ENCODE assay signal across 10 cellular contexts in genomic region chr3:175338775-175339535, GRCh38.
DNase-seq lines count a peak whose midpoint lies in the region; ATAC-seq and TF ChIP-seq lines count a peak whose summit lies in the region.
"Had no signal": no experiment of that assay in that cellular context is flagged by ENCODE, and none has a peak within 500 bp of the region (broad histone marks: within the 10 kb centered on the region; RNA-seq: fewer than 3 reads in every experiment).

No MANE protein-coding gene starts in this region.

- H3K4me1 Mint-ChIP-seq in naive thymus-derived CD8-positive, alpha-beta T cell: no peaks in the 10 kb centered on the region

- peaks cover 0 to 7% (median 0%) of the 10 kb centered on the region in 9 donors for H3K9me3 Mint-ChIP-seq in naive thymus-derived CD8-positive, alpha-beta T cell

- intact Hi-C loops in left lung (cut with DNase I): no loop called here

- peak overlapping the region in 1 of 2 donors; percentile 42 for H3K27ac ChIP-seq in left lung
- H3K27ac ChIP-seq: esophagus squamous epithelium, parathyroid adenoma had no signal

- H3K36me3 Mint-ChIP-seq in naive thymus-derived CD8-positive, alpha-beta T cell: no peaks in the 10 kb centered on the region

- peak; percentile 86 for DNase-seq in A172 (ENCODE audit: low spot score)
- DNase-seq in HFF-Myc (ENCODE audit: extremely low read depth, low read depth): peak; percentile 41
- peak; percentile 77 for DNase-seq in astrocyte of the spinal cord (ENCODE audit: low read depth, low spot score)
- peak in 1 of 2 donors; percentile 69 for DNase-seq in left lung
- no peak for DNase-seq in KBM-7
- no peak for DNase-seq in NCI-H82 (lab: John Stamatoyannopoulos, UW)
- DNase-seq in naive thymus-derived CD8-positive, alpha-beta T cell: no peak
- DNase-seq: esophagus squamous epithelium had no signal

- in situ Hi-C loops in astrocyte of the spinal cord (cut with HindIII; ENCODE audit: low sequenced_read_pairs): no loop called here
- in situ Hi-C loops in KBM-7 (cut with MboI; ENCODE audit: low pct_unique_long_range_greater_than_20kb, low sequenced_read_pairs): no loop called here

- no peak overlapping the region for H3K4me3 ChIP-seq in HFF-Myc (replicated peaks; ENCODE audit: low read depth, low read length)
- H3K4me3 ChIP-seq in astrocyte of the spinal cord (ENCODE audit: low read depth, low read length): no peak overlapping the region
- no peak overlapping the region for H3K4me3 ChIP-seq in left lung

- H3K9me3 ChIP-seq in left lung: no peaks in the 10 kb centered on the region
- H3K9me3 ChIP-seq: esophagus squamous epithelium had no signal

- H3K4me3 Mint-ChIP-seq in naive thymus-derived CD8-positive, alpha-beta T cell: no peak overlapping the region

- TF ChIP-seq CTCF in HFF-Myc (IDR thresholded peaks at IDR 0.05; ENCODE audit: low read depth, low read length, missing control alignments) (no peak), astrocyte of the spinal cord (IDR thresholded peaks at IDR 0.05; ENCODE audit: low read depth, low read length) (no peak), left lung (IDR thresholded peaks at IDR 0.05) (no peak)

- POLR2A ChIA-PET in naive thymus-derived CD8-positive, alpha-beta T cell (lab: Charles Lee): no interaction called here

- H3K27ac Mint-ChIP-seq in naive thymus-derived CD8-positive, alpha-beta T cell: no peak overlapping the region

- no peaks in the 10 kb centered on the region for H3K27me3 ChIP-seq in left lung
- H3K27me3 ChIP-seq: esophagus squamous epithelium had no signal

- peak; percentile 94 for ATAC-seq in left lung
- ATAC-seq in GM18498 (IDR thresholded peaks at IDR 0.05; ENCODE audit: unreplicated experiment): no peak
- no peak for ATAC-seq in naive thymus-derived CD8-positive, alpha-beta T cell

- H3K4me1 ChIP-seq in left lung: no peaks in the 10 kb centered on the region
- H3K4me1 ChIP-seq: parathyroid adenoma had no signal

- no peaks in the 10 kb centered on the region for H3K36me3 ChIP-seq in left lung
- H3K36me3 ChIP-seq: esophagus squamous epithelium had no signal

- no peaks in the 10 kb centered on the region for H3K27me3 Mint-ChIP-seq in naive thymus-derived CD8-positive, alpha-beta T cell

Comparison
In these comparisons a context has a peak if more than half of its experiments do, and no peak if none do; other contexts are left out.
1. DNase-seq: peak in A172 (single experiment), HFF-Myc (single experiment) and astrocyte of the spinal cord (single experiment); none in KBM-7 (single experiment), NCI-H82 (single experiment) and naive thymus-derived CD8-positive, alpha-beta T cell (0 of 10).